ENCODE assay signal across 16 cellular contexts in the genomic region with DNA sequence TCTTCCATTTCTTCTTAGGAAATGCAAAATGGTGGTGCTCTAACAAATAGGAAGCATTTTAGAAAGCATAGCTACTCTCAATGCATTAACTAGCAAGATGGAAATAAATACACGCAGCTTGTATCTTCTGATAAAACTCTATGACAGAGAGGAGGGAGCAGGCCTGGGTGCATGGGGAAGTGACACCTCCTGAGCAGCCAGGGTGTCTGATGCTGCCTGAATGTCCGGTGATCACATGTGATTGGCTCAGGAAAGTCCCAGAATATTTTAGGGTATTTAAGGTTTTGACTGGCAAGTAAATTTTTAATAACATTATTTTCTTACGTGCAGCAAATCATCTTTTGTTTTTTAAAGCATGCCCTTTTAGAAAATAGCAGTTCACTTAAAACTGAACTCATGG.
DNase-seq lines count a peak whose midpoint lies in the region; ATAC-seq and TF ChIP-seq lines count a peak whose summit lies in the region.
"Had no signal": no experiment of that assay in that cellular context is flagged by ENCODE, and none has a peak within 500 bp of the region (broad histone marks: within the 10 kb centered on the region; RNA-seq: fewer than 3 reads in every experiment).

No MANE protein-coding gene starts in this region.

- H3K4me1 Mint-ChIP-seq in activated B cell treated with CpG ODN at 0.5 μM for 24 hours = peaks cover 24% of the 10 kb centered on the region

- no peaks in the 10 kb centered on the region for H3K27me3 Mint-ChIP-seq in activated B cell treated with CpG ODN at 0.5 μM for 24 hours
- H3K27me3 Mint-ChIP-seq: stimulated activated naive CD8-positive, alpha-beta T cell treated with anti-CD3 and anti-CD28 coated beads, Interleukin-15, Interleukin-2, amounts not matched to agents 100 ng/mL and 50 ng/mL, for 24 hours had no signal

- H3K36me3 Mint-ChIP-seq in activated B cell treated with CpG ODN at 0.5 μM for 24 hours (ENCODE audit: low read depth) = peaks cover 3% of the 10 kb centered on the region

- no peak for TF ChIP-seq CTCF in activated B cell treated with CpG ODN at 0.5 μM for 24 hours (IDR thresholded peaks at IDR 0.05)

- H3K4me3 Mint-ChIP-seq in activated B cell treated with CpG ODN at 0.5 μM for 24 hours = peak overlapping the region; percentile 50
- H3K4me3 Mint-ChIP-seq: activated naive CD4-positive, alpha-beta T cell treated with anti-CD3 and anti-CD28 coated beads for 36 hours; naive thymus-derived CD4-positive, alpha-beta T cell; stimulated activated naive CD8-positive, alpha-beta T cell treated with anti-CD3 and anti-CD28 coated beads, Interleukin-15, Interleukin-2, amounts not matched to agents 100 ng/mL and 50 ng/mL, for 24 hours had no signal

- ATAC-seq in GM18907 (IDR thresholded peaks at IDR 0.05; ENCODE audit: unreplicated experiment) (peak; percentile 66), HG02870 (IDR thresholded peaks at IDR 0.05; ENCODE audit: unreplicated experiment) (peak; percentile 63), activated B cell treated with CpG ODN at 0.5 μM for 24 hours (ENCODE audit: low read depth) (peak; percentile 87), left colon (no peak), HG02840 (IDR thresholded peaks at IDR 0.05; ENCODE audit: low FRiP score, unreplicated experiment) (no peak)
- ATAC-seq: foreskin keratinocyte; naive thymus-derived CD4-positive, alpha-beta T cell had no signal

- H3K9me3 Mint-ChIP-seq in activated B cell treated with CpG ODN at 0.5 μM for 24 hours = peaks cover 10% of the 10 kb centered on the region

- POLR2A ChIA-PET in activated B cell treated with CpG ODN at 0.5 μM for 24 hours (lab: Charles Lee) = interaction anchor here (0.7 to 1.9 kb wide), 3 partner anchors 9 to 263 kb away, joined by 3 to 18 read pairs (median 3); partner anchors contain the start of gene KLF6

- peak overlapping the region; percentile 25 for H3K27ac Mint-ChIP-seq in activated B cell treated with CpG ODN at 0.5 μM for 24 hours
- H3K27ac Mint-ChIP-seq: activated naive CD4-positive, alpha-beta T cell treated with anti-CD3 and anti-CD28 coated beads for 36 hours; naive thymus-derived CD4-positive, alpha-beta T cell; stimulated activated naive CD8-positive, alpha-beta T cell treated with anti-CD3 and anti-CD28 coated beads, Interleukin-15, Interleukin-2, amounts not matched to agents 100 ng/mL and 50 ng/mL, for 24 hours had no signal

- CTCF ChIA-PET in activated B cell treated with CpG ODN at 0.5 μM for 24 hours (lab: Charles Lee) = no interaction called here

- intact Hi-C loops in activated B cell treated with CpG ODN at 0.5 μM for 24 hours (cut with micrococcal nuclease) (no loop called here), left colon (cut with DNase I, micrococcal nuclease) (no loop called here)

- DNase-seq in Ammon's horn (ENCODE audit: low spot score) (peak; percentile 28), activated B cell treated with CpG ODN at 0.5 μM for 24 hours (no peak), T1000 (lab: John Stamatoyannopoulos, UW) (no peak), left colon (no peak)
- no peak for DNase-seq in stimulated activated CD4-positive, alpha-beta T cell treated with anti-CD3 and anti-CD28 coated beads, Interleukin-12 subunit alpha, Interleukin-12 subunit beta, amount 100 ng/mL, for 4 hours
- DNase-seq: activated CD4-positive, alpha-beta T cell treated with anti-CD3 and anti-CD28 coated beads for 48 hours; activated naive CD4-positive, alpha-beta T cell treated with anti-CD3 and anti-CD28 coated beads for 36 hours; DMS79; foreskin keratinocyte; IMR-90; naive thymus-derived CD4-positive, alpha-beta T cell; NCI-H526 had no signal

Comparison
In these comparisons a context has a peak if more than half of its experiments do, and no peak if none do; other contexts are left out.
1. ATAC-seq: peak in GM18907 (single experiment), HG02870 (single experiment) and activated B cell treated with CpG ODN at 0.5 μM for 24 hours (single experiment); none in left colon (single experiment) and HG02840 (single experiment).